In the genomic region with DNA sequence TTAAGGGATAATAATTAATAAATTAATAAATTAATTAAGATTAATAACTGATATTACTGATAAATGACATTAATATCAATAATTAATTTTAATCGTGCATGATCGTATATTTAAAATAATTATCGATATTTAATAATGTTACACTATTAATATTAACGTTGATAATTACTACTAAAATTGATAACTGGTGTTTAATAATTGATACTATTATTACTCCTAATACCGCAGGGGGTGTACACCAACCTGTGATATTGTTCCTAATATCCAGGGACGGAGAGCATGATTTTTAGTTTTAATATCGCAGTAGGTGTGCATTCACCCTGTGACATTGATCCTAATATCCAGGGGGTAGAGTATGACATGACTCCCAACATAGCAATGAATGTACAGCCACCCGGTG, we compare ENCODE assay signal across 27 cellular contexts.
"Had no signal": no experiment of that assay in that cellular context is flagged by ENCODE, and none has a peak within 500 bp of the region (broad histone marks: within the 10 kb centered on the region; RNA-seq: fewer than 3 reads in every experiment).

No MANE protein-coding gene starts in this region.

- H3K36me3 ChIP-seq: colonic mucosa, esophagus muscularis mucosa, esophagus squamous epithelium, gastrocnemius medialis, gastroesophageal sphincter, heart left ventricle, heart right ventricle had no signal

- H2AFZ ChIP-seq: hepatocyte had no signal

- H3K27ac Mint-ChIP-seq: dendritic cell treated with granulocyte-macrophage colony-stimulating factor and Interleukin-4, amounts not matched to agents 40 ng/mL and 50 ng/mL, for 4 days; effector memory CD8-positive, alpha-beta T cell; endodermal cell had no signal

- H3K4me3 Mint-ChIP-seq: dendritic cell treated with granulocyte-macrophage colony-stimulating factor and Interleukin-4, amounts not matched to agents 40 ng/mL and 50 ng/mL, for 4 days; effector memory CD8-positive, alpha-beta T cell; endodermal cell had no signal

- H3K79me2 ChIP-seq: hepatocyte had no signal

- H3K4me2 ChIP-seq: hepatocyte had no signal

- FAIRE-seq: endothelial cell of umbilical vein had no signal

- H3K27ac ChIP-seq: colonic mucosa, coronary artery, dorsolateral prefrontal cortex, epithelial cell of prostate, esophagus muscularis mucosa, esophagus squamous epithelium, foreskin keratinocyte, gastrocnemius medialis, gastroesophageal sphincter, heart left ventricle, heart right ventricle, hepatocyte had no signal

- H3K4me1 ChIP-seq: colonic mucosa, esophagus muscularis mucosa, esophagus squamous epithelium, foreskin keratinocyte, gastrocnemius medialis, gastroesophageal sphincter, heart left ventricle, heart right ventricle had no signal

- ATAC-seq: effector memory CD8-positive, alpha-beta T cell; esophagus mucosa; foreskin keratinocyte; gastrocnemius medialis; gastroesophageal sphincter; heart left ventricle; heart right ventricle had no signal

- H3K27me3 Mint-ChIP-seq: dendritic cell treated with granulocyte-macrophage colony-stimulating factor and Interleukin-4, amounts not matched to agents 40 ng/mL and 50 ng/mL, for 4 days; effector memory CD8-positive, alpha-beta T cell had no signal

- H3K9me3 ChIP-seq: colonic mucosa, esophagus muscularis mucosa, gastrocnemius medialis, gastroesophageal sphincter had no signal

- H3K27me3 ChIP-seq: colonic mucosa, dorsolateral prefrontal cortex, esophagus muscularis mucosa, esophagus squamous epithelium, foreskin keratinocyte, gastrocnemius medialis, gastroesophageal sphincter, heart left ventricle, heart right ventricle, hepatocyte had no signal

- DNase-seq: colonic mucosa; cortex of kidney; dermis blood vessel endothelial cell; dorsolateral prefrontal cortex; effector CD4-positive, alpha-beta T cell; effector CD8-positive, alpha-beta T cell; effector memory CD4-positive, alpha-beta T cell; effector memory CD8-positive, alpha-beta T cell; endodermal cell; erythroblast; esophagus squamous epithelium; foreskin fibroblast; foreskin keratinocyte; foreskin melanocyte; gastrocnemius medialis; glutamatergic neuron; head of caudate nucleus; heart left ventricle; heart right ventricle had no signal

- H3K9me3 Mint-ChIP-seq: endodermal cell had no signal

- H3K4me3 ChIP-seq: colonic mucosa, coronary artery, dorsolateral prefrontal cortex, esophagus muscularis mucosa, esophagus squamous epithelium, gastrocnemius medialis, gastroesophageal sphincter, heart left ventricle, heart right ventricle, hepatocyte had no signal
